ENCODE assay signal across 8 cellular contexts in the genomic region with DNA sequence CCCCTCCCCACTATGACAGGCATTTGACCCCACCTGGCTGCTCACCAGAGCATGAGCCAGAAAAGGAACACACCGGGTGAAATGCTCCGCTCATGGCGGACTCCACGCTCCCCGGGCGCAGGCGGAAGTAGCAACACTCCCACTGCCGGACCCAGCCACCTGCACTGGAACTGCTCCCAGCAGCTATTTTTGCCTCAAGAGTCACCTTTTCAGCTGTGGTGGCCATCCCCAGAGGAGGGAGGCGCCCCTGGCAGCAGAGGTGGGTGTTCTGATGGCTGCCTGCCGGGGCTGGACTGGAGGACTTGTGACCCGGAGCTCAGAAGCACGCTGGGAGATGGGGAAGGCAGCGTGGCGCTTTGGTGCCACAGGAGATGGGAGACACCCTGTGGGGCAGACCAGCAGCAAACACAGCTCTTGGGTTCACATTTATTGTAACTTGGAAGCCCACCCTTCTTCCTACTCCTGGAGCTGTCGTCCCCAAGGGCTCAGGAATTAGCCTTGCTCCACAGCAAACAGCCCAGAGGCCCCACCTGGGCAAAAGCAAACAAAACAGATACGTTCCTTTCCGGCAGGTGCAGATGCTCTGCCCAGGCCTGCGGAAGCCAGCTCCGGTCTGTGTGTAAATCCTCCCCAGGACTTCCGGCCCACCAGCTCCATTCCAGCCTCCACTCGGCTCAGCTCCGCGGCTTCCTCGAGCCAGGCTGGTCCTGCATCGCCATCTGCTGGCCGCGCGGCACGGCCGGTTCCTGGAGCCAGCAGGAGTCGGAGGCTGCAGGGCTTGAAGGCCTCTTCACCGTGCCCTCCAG. TPM values are rescaled to one million over a fixed set of nuclear protein-coding genes. Genes with fewer than 3 reads are reported as not detected.
A peak's percentile ranks its signal among the peaks of the same experiment; 100 is the strongest.
DNase-seq lines count a peak whose midpoint lies in the region; ATAC-seq and TF ChIP-seq lines count a peak whose summit lies in the region.

No MANE protein-coding gene starts in this region.

- H3K27me3 ChIP-seq in heart right ventricle (no peaks in the 10 kb centered on the region), upper lobe of right lung (no peaks in the 10 kb centered on the region)

- H3K36me3 ChIP-seq in heart right ventricle (peaks cover 0 to 61% (median 0%) of the 10 kb centered on the region in 9 donors), upper lobe of right lung (peaks cover 44% of the 10 kb centered on the region)

- H3K27ac ChIP-seq in C4-2B = peak overlapping the region; percentile 85
- peak overlapping the region in 8 of 10 donors; percentile 36 to 74 (median 57) for H3K27ac ChIP-seq in heart right ventricle
- peak overlapping the region; percentile 17 for H3K27ac ChIP-seq in upper lobe of right lung

- H3K9me3 ChIP-seq in T-helper 17 cell (ENCODE audit: control insufficient read depth, low read length, poor library complexity, severe bottlenecking) = no peaks in the 10 kb centered on the region
- no peaks in the 10 kb centered on the region for H3K9me3 ChIP-seq in heart right ventricle
- no peaks in the 10 kb centered on the region for H3K9me3 ChIP-seq in upper lobe of right lung

- peak overlapping the region; percentile 98 for H3K4me3 Mint-ChIP-seq in T-helper 17 cell

- peaks cover 4% of the 10 kb centered on the region for H3K36me3 Mint-ChIP-seq in T-helper 17 cell (ENCODE audit: low read depth)

- DNase-seq in GOT3 (lab: John Stamatoyannopoulos, UW) (peak; percentile 54), NCI-H146 treated with DMSO at 0.1 percent for 48 hours (lab: John Stamatoyannopoulos, UW; ENCODE audit: unreplicated experiment) (peak; percentile 82), T-helper 17 cell (peak; percentile 85 to 90 (median 87)), amniotic stem cell (lab: John Stamatoyannopoulos, UW) (peak; percentile 68), heart right ventricle (peak; percentile 90), pulmonary artery endothelial cell (ENCODE audit: low read depth, low spot score) (peak; percentile 83), upper lobe of right lung (peak; percentile 95)

- peak overlapping the region in 6 of 10 donors; percentile 16 to 31 (median 26) for H3K4me3 ChIP-seq in heart right ventricle
- no peak overlapping the region for H3K4me3 ChIP-seq in upper lobe of right lung

- TF ChIP-seq CTCF in C4-2B (conservative IDR thresholded peaks at IDR 0.05) (peak; percentile 99), heart right ventricle (IDR thresholded peaks at IDR 0.05) (peak; percentile 91 to 99 (median 97)), upper lobe of right lung (IDR thresholded peaks at IDR 0.05) (peak; percentile 97)

- intact Hi-C loops in heart right ventricle (cut with DNase I) = loop anchor here (1.0 to 10.0 kb wide), 10 partner anchors 30 to 377 kb away; a partner anchor contains a TSS
- intact Hi-C loops in upper lobe of right lung (cut with DNase I) = no loop called here

- H3K4me1 Mint-ChIP-seq in T-helper 17 cell = peaks cover 59% of the 10 kb centered on the region

- no peaks in the 10 kb centered on the region for H3K27me3 Mint-ChIP-seq in T-helper 17 cell

- WGBS in heart right ventricle, 2 donors = 29 to 30% methylated on average over 32 of the region's 32 CpGs

- H3K4me1 ChIP-seq in heart right ventricle (peaks cover 30 to 88% (median 66%) of the 10 kb centered on the region in 9 donors), upper lobe of right lung (peaks cover 69% of the 10 kb centered on the region)

- peak; percentile 55 for ATAC-seq in T-helper 17 cell
- peak; percentile 29 to 65 (median 55) for ATAC-seq in heart right ventricle
- peak; percentile 80 for ATAC-seq in upper lobe of right lung

- peak overlapping the region; percentile 89 for H3K27ac Mint-ChIP-seq in T-helper 17 cell

RNA-seq across cellular contexts. Expression of a gene that starts 3.7 kb away (rescaled TPM):
- total RNA-seq in T-helper 17 cell = 10 to 100 TPM; 42.6 to 47.3 TPM
- total RNA-seq in heart right ventricle = 10 to 100 TPM; 31.3 to 64.0 (median 37.2) TPM
- polyA plus RNA-seq in heart right ventricle = 100 to 1,000 TPM; 154 to 222 TPM
- total RNA-seq in pulmonary artery endothelial cell = 55.0 and 56.2 TPM in 2 replicates
- total RNA-seq in upper lobe of right lung = 72.5 TPM

RNA-seq across cellular contexts. Expression of a gene that starts 8.5 kb away (rescaled TPM):
- total RNA-seq in T-helper 17 cell = 100 to 1,000 TPM; 260 to 333 TPM
- total RNA-seq in heart right ventricle = 100 to 1,000 TPM in 9 of 10 donors, 10 to 100 TPM in 1; 95.2 to 319 (median 133) TPM
- 100 to 1,000 TPM; 439 to 637 TPM for polyA plus RNA-seq in heart right ventricle
- 178 and 290 TPM in 2 replicates for total RNA-seq in pulmonary artery endothelial cell
- 327 TPM for total RNA-seq in upper lobe of right lung

RNA-seq across cellular contexts. Expression of a gene that starts 26.8 kb away (rescaled TPM):
- total RNA-seq in T-helper 17 cell (10 to 100 TPM; 16.9 to 22.7 TPM), heart right ventricle (10 to 100 TPM; 12.8 to 35.8 (median 17.5) TPM), pulmonary artery endothelial cell (24.1 and 27.2 TPM in 2 replicates), upper lobe of right lung (24.3 TPM)
- 1 to 10 TPM; 7.0 to 9.1 TPM for polyA plus RNA-seq in heart right ventricle

RNA-seq across cellular contexts. Expression of a gene that starts 41.7 kb away (rescaled TPM):
- total RNA-seq in T-helper 17 cell (10 to 100 TPM; 20.3 to 27.9 TPM), heart right ventricle (under 1 TPM in 5 of 10 donors, not detected in 5; 0.04 to 0.06 (median 0.05) TPM), pulmonary artery endothelial cell (under 0.01 TPM in 1 of 2 replicates, not detected in the other), upper lobe of right lung (0.32 TPM)
- polyA plus RNA-seq in heart right ventricle = under 1 TPM in 1 of 2 donors, not detected in 1; under 0.01 TPM

Comparison
In these comparisons a context has a peak if more than half of its experiments do, and no peak if none do; other contexts are left out.
1. H3K27ac ChIP-seq: peak in every context shown above with its lines; median percentile 85 in C4-2B; 57 in heart right ventricle; 17 in upper lobe of right lung.